ENCODE assay signal across 12 cellular contexts in genomic region chr5:91126448-91126847, GRCh38.
DNase-seq lines count a peak whose midpoint lies in the region; ATAC-seq and TF ChIP-seq lines count a peak whose summit lies in the region.
"Had no signal": no experiment of that assay in that cellular context is flagged by ENCODE, and none has a peak within 500 bp of the region (broad histone marks: within the 10 kb centered on the region; RNA-seq: fewer than 3 reads in every experiment).

No MANE protein-coding gene starts in this region.

- H3K4me1 Mint-ChIP-seq in T-helper 17 cell: no peaks in the 10 kb centered on the region

- peak; percentile 90 for DNase-seq in PC-3
- DNase-seq in fibroblast of gingiva (ENCODE audit: low read depth): peak; percentile 86
- no peak for DNase-seq in omental fat pad (ENCODE audit: low spot score)
- DNase-seq in SIG-M5 treated with dmso at 0.1 percent for 504 hours (lab: John Stamatoyannopoulos, UW; ENCODE audit: unreplicated experiment): no peak
- no peak for DNase-seq in substantia nigra (lab: John Stamatoyannopoulos, UW)
- no peak for DNase-seq in H7
- DNase-seq in T-helper 17 cell: no peak
- DNase-seq: activated CD4-positive, alpha-beta T cell treated with anti-CD3 and anti-CD28 coated beads, Interleukin-2, amount 50 U/mL, for 48 hours; AML-193; central memory CD4-positive, alpha-beta T cell; NCI-H1694 had no signal

- H3K27ac ChIP-seq in 22Rv1 (peak overlapping the region; percentile 60), PC-3 (ENCODE audit: low read length) (peak overlapping the region; percentile 50), substantia nigra (ENCODE audit: low read depth, low read length, poor library complexity, severe bottlenecking) (no peak overlapping the region)

- H3K27ac Mint-ChIP-seq in T-helper 17 cell: no peak overlapping the region

- no peaks in the 10 kb centered on the region for H4K20me1 ChIP-seq in PC-3 (ENCODE audit: low read length)

- CTCF ChIA-PET in PC-3 (lab: Charles Lee): no interaction called here

- ATAC-seq in PC-3 (peak; percentile 77), omental fat pad (ENCODE audit: low FRiP score) (peak; percentile 51), T-helper 17 cell (no peak)

- intact Hi-C loops in PC-3 (cut with micrococcal nuclease): loop anchor here (1.0 kb wide), 1 partner anchor 154 kb away; no protein-coding TSS in a partner anchor

- H3F3A ChIP-seq in PC-3 (ENCODE audit: low read length, unreplicated experiment): no peaks in the 10 kb centered on the region

- H3K36me3 ChIP-seq in PC-3 (ENCODE audit: low read depth, low read length) (no peaks in the 10 kb centered on the region), H7 (replicated peaks; ENCODE audit: control insufficient read depth, insufficient read depth, low read length) (no peaks in the 10 kb centered on the region)

- POLR2A ChIA-PET in PC-3 (lab: Charles Lee; ENCODE audit: unreplicated experiment): no interaction called here

- TF ChIP-seq CTCF in 22Rv1 (IDR thresholded peaks at IDR 0.05) (no peak), PC-3 (conservative IDR thresholded peaks at IDR 0.05; ENCODE audit: low read depth, low read length) (no peak), omental fat pad (IDR thresholded peaks at IDR 0.05) (no peak)

- H3K4me2 ChIP-seq in PC-3 (ENCODE audit: low read length): peak overlapping the region; percentile 37

- H3K9me2 ChIP-seq in PC-3 (replicated peaks; ENCODE audit: low read length): no peaks in the 10 kb centered on the region

- H3K27me3 Mint-ChIP-seq in T-helper 17 cell: no peaks in the 10 kb centered on the region

- no peak overlapping the region for H2AFZ ChIP-seq in PC-3 (ENCODE audit: low read length)

- H3K79me2 ChIP-seq in PC-3 (ENCODE audit: low read length): no peaks in the 10 kb centered on the region

- no peaks in the 10 kb centered on the region for H3K36me3 Mint-ChIP-seq in T-helper 17 cell (ENCODE audit: low read depth)

- no peak overlapping the region for H3K4me3 Mint-ChIP-seq in T-helper 17 cell

- no peak overlapping the region for H3K9ac ChIP-seq in PC-3 (ENCODE audit: low read length)

- H3K4me1 ChIP-seq in PC-3 (ENCODE audit: insufficient read depth, low read length): peaks cover 43% of the 10 kb centered on the region

- no TSS peak for BruUV-seq in PC-3 (replicated peaks; lab: Mats Ljungman, UMichigan)

- H3K9me3 ChIP-seq in PC-3 (ENCODE audit: low read length) (no peaks in the 10 kb centered on the region), T-helper 17 cell (ENCODE audit: control insufficient read depth, low read length, poor library complexity, severe bottlenecking) (no peaks in the 10 kb centered on the region)

- no peak overlapping the region for H3K4me3 ChIP-seq in PC-3 (ENCODE audit: low read length)
- H3K4me3 ChIP-seq in H7 (ENCODE audit: insufficient read depth, low read depth, low read length): no peak overlapping the region

- H3K27me3 ChIP-seq in PC-3 (ENCODE audit: low read length) (no peaks in the 10 kb centered on the region), H7 (ENCODE audit: control insufficient read depth, insufficient read depth, low read length) (no peaks in the 10 kb centered on the region)

Comparison
In these comparisons a context has a peak if more than half of its experiments do, and no peak if none do; other contexts are left out.
1. DNase-seq: peak in PC-3 (single experiment) and fibroblast of gingiva (single experiment); none in omental fat pad (single experiment), SIG-M5 treated with dmso at 0.1 percent for 504 hours (single experiment), substantia nigra (0 of 49), H7 (single experiment) and T-helper 17 cell (0 of 3).